Comparison of ENCODE assay signal across 1 cellular context in genomic region chr16:89307421-89307805, GRCh38.
TF ChIP-seq lines count a peak whose summit lies in the region.

No MANE protein-coding gene starts in this region.

TF ChIP-seq in WTC11, 78 proteins besides CTCF, POLR2A, EP300 and RAD21 (continued from another document):
- TF ChIP-seq ZNF396 (CRISPR knock-in tag; IDR thresholded peaks at IDR 0.05; ENCODE audit: borderline replicate concordance) (no peak), ZNF423 (CRISPR knock-in tag; IDR thresholded peaks at IDR 0.05) (no peak), TEAD4 (CRISPR knock-in tag; IDR thresholded peaks at IDR 0.05) (no peak), ERG (CRISPR knock-in tag; IDR thresholded peaks at IDR 0.05) (no peak), SMAD3 (CRISPR knock-in tag; IDR thresholded peaks at IDR 0.05; ENCODE audit: borderline replicate concordance) (no peak)
- TF ChIP-seq, protein P1, sequence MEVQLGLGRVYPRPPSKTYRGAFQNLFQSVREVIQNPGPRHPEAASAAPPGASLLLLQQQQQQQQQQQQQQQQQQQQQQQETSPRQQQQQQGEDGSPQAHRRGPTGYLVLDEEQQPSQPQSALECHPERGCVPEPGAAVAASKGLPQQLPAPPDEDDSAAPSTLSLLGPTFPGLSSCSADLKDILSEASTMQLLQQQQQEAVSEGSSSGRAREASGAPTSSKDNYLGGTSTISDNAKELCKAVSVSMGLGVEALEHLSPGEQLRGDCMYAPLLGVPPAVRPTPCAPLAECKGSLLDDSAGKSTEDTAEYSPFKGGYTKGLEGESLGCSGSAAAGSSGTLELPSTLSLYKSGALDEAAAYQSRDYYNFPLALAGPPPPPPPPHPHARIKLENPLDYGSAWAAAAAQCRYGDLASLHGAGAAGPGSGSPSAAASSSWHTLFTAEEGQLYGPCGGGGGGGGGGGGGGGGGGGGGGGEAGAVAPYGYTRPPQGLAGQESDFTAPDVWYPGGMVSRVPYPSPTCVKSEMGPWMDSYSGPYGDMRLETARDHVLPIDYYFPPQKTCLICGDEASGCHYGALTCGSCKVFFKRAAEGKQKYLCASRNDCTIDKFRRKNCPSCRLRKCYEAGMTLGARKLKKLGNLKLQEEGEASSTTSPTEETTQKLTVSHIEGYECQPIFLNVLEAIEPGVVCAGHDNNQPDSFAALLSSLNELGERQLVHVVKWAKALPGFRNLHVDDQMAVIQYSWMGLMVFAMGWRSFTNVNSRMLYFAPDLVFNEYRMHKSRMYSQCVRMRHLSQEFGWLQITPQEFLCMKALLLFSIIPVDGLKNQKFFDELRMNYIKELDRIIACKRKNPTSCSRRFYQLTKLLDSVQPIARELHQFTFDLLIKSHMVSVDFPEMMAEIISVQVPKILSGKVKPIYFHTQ (CRISPR knock-in tag; IDR thresholded peaks at IDR 0.05) = no peak
